In the genomic region with DNA sequence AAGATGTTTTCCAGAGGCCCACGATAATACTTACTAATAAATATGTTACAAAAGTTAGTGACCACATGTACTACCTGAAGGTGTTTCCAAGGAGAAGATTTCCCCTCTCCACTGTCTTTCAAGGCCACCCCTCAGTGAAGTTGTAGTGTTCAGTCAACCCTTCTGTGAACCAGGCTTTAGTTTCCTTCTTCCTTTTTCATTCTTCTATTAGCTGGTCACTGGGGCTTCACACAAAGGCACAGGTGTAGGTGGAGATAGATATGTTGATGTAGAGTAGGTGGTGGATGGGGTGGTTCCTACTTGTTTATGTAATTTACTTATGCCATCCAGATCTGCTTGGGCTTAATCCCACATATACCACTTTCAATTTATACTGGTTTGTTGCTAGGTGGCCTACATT, we compare ENCODE assay signal across 21 cellular contexts. TPM values are rescaled to one million over a fixed set of nuclear protein-coding genes. Genes with fewer than 3 reads are reported as not detected.
DNase-seq lines count a peak whose midpoint lies in the region; ATAC-seq and TF ChIP-seq lines count a peak whose summit lies in the region.
"Had no signal": no experiment of that assay in that cellular context is flagged by ENCODE, and none has a peak within 500 bp of the region (broad histone marks: within the 10 kb centered on the region; RNA-seq: fewer than 3 reads in every experiment).

No MANE protein-coding gene starts in this region.

- H3F3A ChIP-seq in GM23338 (replicated peaks; ENCODE audit: low read depth), result no peaks in the 10 kb centered on the region

- H3K27me3 Mint-ChIP-seq in GM23338 (ENCODE audit: insufficient read depth, low read depth, poor library complexity), result no peaks in the 10 kb centered on the region

- H3K36me3 ChIP-seq in OCI-LY3 (replicated peaks; ENCODE audit: low read depth, low read length) (peaks cover 10% of the 10 kb centered on the region), GM23338 (ENCODE audit: insufficient read depth) (no peaks in the 10 kb centered on the region)

- peak; percentile 9 for DNase-seq in GM12865 (ENCODE audit: low read depth)
- peak; percentile 5 for DNase-seq in germinal center (ENCODE audit: low spot score)
- no peak for DNase-seq in effector CD4-positive, alpha-beta T cell
- no peak for DNase-seq in SKM-1 treated with dmso at 0.1 percent for 144 hours (lab: John Stamatoyannopoulos, UW; ENCODE audit: unreplicated experiment)
- no peak for DNase-seq in GM23338 (ENCODE audit: low spot score)
- no peak for DNase-seq in SW480 (ENCODE audit: low spot score)
- DNase-seq: CD8-positive, alpha-beta T cell; COR-L47; DND-41; GDM1; HCEC 1CT; HFFc6; IMR-90 had no signal

- H2AFZ ChIP-seq in OCI-LY3 (ENCODE audit: low read depth, low read length) (peak overlapping the region; percentile 8), GM23338 (no peak overlapping the region)

- no peak overlapping the region for H3K27ac Mint-ChIP-seq in GM23338
- H3K27ac Mint-ChIP-seq: CD14-positive monocyte; CD8-positive, alpha-beta T cell; HFFc6 had no signal

- ATAC-seq in HG02885 (IDR thresholded peaks at IDR 0.05; ENCODE audit: poor library complexity, unreplicated experiment), result peak; percentile 40
- ATAC-seq in GM23338, result no peak
- ATAC-seq: CD8-positive, alpha-beta T cell had no signal

- TF ChIP-seq CTCF in GM12865 (IDR thresholded peaks at IDR 0.05; ENCODE audit: insufficient read depth, low read depth, low read length, missing control alignments) (no peak), OCI-LY3 (IDR thresholded peaks at IDR 0.05; ENCODE audit: low read depth, low read length) (no peak), GM23338 (conservative IDR thresholded peaks at IDR 0.05; ENCODE audit: low read depth in 2 of 2) (no peak)

- H3K4me3 Mint-ChIP-seq in GM23338, result no peak overlapping the region
- H3K4me3 Mint-ChIP-seq: CD14-positive monocyte; CD8-positive, alpha-beta T cell; HFFc6 had no signal

- no peak overlapping the region for H3K4me3 ChIP-seq in GM12865 (ENCODE audit: low read depth, low read length)
- no peak overlapping the region for H3K4me3 ChIP-seq in OCI-LY3 (ENCODE audit: low read length)
- H3K4me3 ChIP-seq in GM23338, result no peak overlapping the region

- no peaks in the 10 kb centered on the region for H3K9me3 ChIP-seq in OCI-LY3 (ENCODE audit: insufficient read depth, low read length)

- H3K79me2 ChIP-seq in OCI-LY3 (ENCODE audit: low read length), result no peaks in the 10 kb centered on the region
- no peaks in the 10 kb centered on the region for H3K79me2 ChIP-seq in GM23338 (replicated peaks; ENCODE audit: insufficient read depth)

- H3K27me3 ChIP-seq in OCI-LY3 (ENCODE audit: low read depth, low read length) (no peaks in the 10 kb centered on the region), GM23338 (ENCODE audit: insufficient read depth) (no peaks in the 10 kb centered on the region)

- peaks cover 14% of the 10 kb centered on the region for H3K4me1 ChIP-seq in OCI-LY3 (ENCODE audit: low read length)
- no peaks in the 10 kb centered on the region for H3K4me1 ChIP-seq in GM23338 (ENCODE audit: insufficient read depth)

- peaks cover 11% of the 10 kb centered on the region; the same call in 2 of the 3 replicates for H3K4me1 Mint-ChIP-seq in GM23338
- H3K4me1 Mint-ChIP-seq: CD14-positive monocyte had no signal

- H3K27ac ChIP-seq in OCI-LY3 (ENCODE audit: low read length), result peak overlapping the region; percentile 17
- no peak overlapping the region for H3K27ac ChIP-seq in GM23338 (ENCODE audit: low read depth)
- H3K27ac ChIP-seq: 22Rv1 had no signal

- peak overlapping the region; percentile 1; the same call in 1 of the 2 replicates for H3K9ac ChIP-seq in OCI-LY3 (ENCODE audit: low read length)

- no peaks in the 10 kb centered on the region for H3K36me3 Mint-ChIP-seq in GM23338 (ENCODE audit: low read depth)
- H3K36me3 Mint-ChIP-seq: CD14-positive monocyte; CD8-positive, alpha-beta T cell had no signal

- H3K9me3 Mint-ChIP-seq in GM23338, result no peaks in the 10 kb centered on the region
- H3K9me3 Mint-ChIP-seq: CD14-positive monocyte; CD8-positive, alpha-beta T cell had no signal

- H3K4me2 ChIP-seq in OCI-LY3 (ENCODE audit: low read length) (no peak overlapping the region), GM23338 (no peak overlapping the region)

- H3K9me2 ChIP-seq in GM23338 (ENCODE audit: insufficient read depth), result 0 out of 2 replicates have a peak, but pooled peaks cover 2% of the 10 kb centered on the region

- no peaks in the 10 kb centered on the region for H4K20me1 ChIP-seq in OCI-LY3 (ENCODE audit: insufficient read depth, low read length)
- no peaks in the 10 kb centered on the region for H4K20me1 ChIP-seq in GM23338 (replicated peaks; ENCODE audit: insufficient read depth)

TF ChIP-seq in GM23338, 12 proteins besides CTCF, POLR2A, EP300 and RAD21 (continues in another document):
- no peak for TF ChIP-seq EZH2 (IDR thresholded peaks at IDR 0.05; ENCODE audit: low read depth, unreplicated experiment)
- TF ChIP-seq STAT1 (IDR thresholded peaks at IDR 0.05; ENCODE audit: unreplicated experiment), result no peak
- TF ChIP-seq, protein P1, sequence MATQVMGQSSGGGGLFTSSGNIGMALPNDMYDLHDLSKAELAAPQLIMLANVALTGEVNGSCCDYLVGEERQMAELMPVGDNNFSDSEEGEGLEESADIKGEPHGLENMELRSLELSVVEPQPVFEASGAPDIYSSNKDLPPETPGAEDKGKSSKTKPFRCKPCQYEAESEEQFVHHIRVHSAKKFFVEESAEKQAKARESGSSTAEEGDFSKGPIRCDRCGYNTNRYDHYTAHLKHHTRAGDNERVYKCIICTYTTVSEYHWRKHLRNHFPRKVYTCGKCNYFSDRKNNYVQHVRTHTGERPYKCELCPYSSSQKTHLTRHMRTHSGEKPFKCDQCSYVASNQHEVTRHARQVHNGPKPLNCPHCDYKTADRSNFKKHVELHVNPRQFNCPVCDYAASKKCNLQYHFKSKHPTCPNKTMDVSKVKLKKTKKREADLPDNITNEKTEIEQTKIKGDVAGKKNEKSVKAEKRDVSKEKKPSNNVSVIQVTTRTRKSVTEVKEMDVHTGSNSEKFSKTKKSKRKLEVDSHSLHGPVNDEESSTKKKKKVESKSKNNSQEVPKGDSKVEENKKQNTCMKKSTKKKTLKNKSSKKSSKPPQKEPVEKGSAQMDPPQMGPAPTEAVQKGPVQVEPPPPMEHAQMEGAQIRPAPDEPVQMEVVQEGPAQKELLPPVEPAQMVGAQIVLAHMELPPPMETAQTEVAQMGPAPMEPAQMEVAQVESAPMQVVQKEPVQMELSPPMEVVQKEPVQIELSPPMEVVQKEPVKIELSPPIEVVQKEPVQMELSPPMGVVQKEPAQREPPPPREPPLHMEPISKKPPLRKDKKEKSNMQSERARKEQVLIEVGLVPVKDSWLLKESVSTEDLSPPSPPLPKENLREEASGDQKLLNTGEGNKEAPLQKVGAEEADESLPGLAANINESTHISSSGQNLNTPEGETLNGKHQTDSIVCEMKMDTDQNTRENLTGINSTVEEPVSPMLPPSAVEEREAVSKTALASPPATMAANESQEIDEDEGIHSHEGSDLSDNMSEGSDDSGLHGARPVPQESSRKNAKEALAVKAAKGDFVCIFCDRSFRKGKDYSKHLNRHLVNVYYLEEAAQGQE (IDR thresholded peaks at IDR 0.05; ENCODE audit: unreplicated experiment), result no peak
- no peak for TF ChIP-seq ETS1 (IDR thresholded peaks at IDR 0.05)
- TF ChIP-seq NANOG (IDR thresholded peaks at IDR 0.05; ENCODE audit: borderline replicate concordance), result no peak
- no peak for TF ChIP-seq JUNB (IDR thresholded peaks at IDR 0.05; ENCODE audit: unreplicated experiment)
- TF ChIP-seq ZNF331 (CRISPR knock-in tag; IDR thresholded peaks at IDR 0.05; ENCODE audit: low read depth), result no peak
- TF ChIP-seq EZH2phosphoT487 (IDR thresholded peaks at IDR 0.05; ENCODE audit: unreplicated experiment), result no peak

RNA-seq across cellular contexts. Expression of gene ADAM29, which starts 43.3 kb away (rescaled TPM):
- total RNA-seq in GM23338 (2014; rRNA removed; shearing (Covaris generic)), result 0.04 TPM in 1 of 2 replicates, not detected in the other
- polyA plus RNA-seq in GM23338 (2016; fragmentation: Nextera tagmentation; extraction: Ambion mirVana), result not detected in 2 replicates
- total RNA-seq: A673; CD8-positive, alpha-beta T cell; H4; HFFc6; HT-29; IMR-90 had no signal
- polyA plus RNA-seq: BJ, CD14-positive monocyte, IMR-90 had no signal

RNA-seq across cellular contexts. Expression of gene GLRA3, which starts 45.9 kb away (rescaled TPM):
- 0.03 TPM in 1 of 2 replicates, not detected in the other for total RNA-seq in GM23338 (2014; rRNA removed; shearing (Covaris generic))
- 0.09 and 0.19 TPM in 2 replicates for polyA plus RNA-seq in GM23338 (2016; fragmentation: Nextera tagmentation; extraction: Ambion mirVana)
- total RNA-seq: CD8-positive, alpha-beta T cell; H4; HFFc6; HT-29; IMR-90 had no signal
- polyA plus RNA-seq: BJ, CD14-positive monocyte, IMR-90 had no signal

Comparison
In these comparisons a context has a peak if more than half of its experiments do, and no peak if none do; other contexts are left out.
1. DNase-seq: peak in GM12865 (single experiment) and germinal center (single experiment); none in effector CD4-positive, alpha-beta T cell (single experiment), SKM-1 treated with dmso at 0.1 percent for 144 hours (single experiment), GM23338 (single experiment) and SW480 (single experiment).